8 cellular contexts compared by ENCODE assay signal in genomic region chr16:10941127-10941933, GRCh38. TPM values are rescaled to one million over a fixed set of nuclear protein-coding genes. Genes with fewer than 3 reads are reported as not detected.
A peak's percentile ranks its signal among the peaks of the same experiment; 100 is the strongest.
DNase-seq lines count a peak whose midpoint lies in the region; ATAC-seq and TF ChIP-seq lines count a peak whose summit lies in the region.

No MANE protein-coding gene starts in this region.

- H3K4me1 Mint-ChIP-seq in Caco-2 (ENCODE audit: low read depth, unreplicated experiment): peaks cover 33% of the 10 kb centered on the region

- H3K27ac Mint-ChIP-seq in Caco-2 (ENCODE audit: unreplicated experiment): peak overlapping the region; percentile 72

- DNase-seq in Caco-2 (no peak), breast epithelium (ENCODE audit: low spot score in 2 of 2) (no peak), DMS114 treated with DMSO at 0.1 percent for 48 hours (lab: John Stamatoyannopoulos, UW; ENCODE audit: unreplicated experiment) (no peak), HuH-7 (ENCODE audit: low spot score) (no peak)
- no peak for DNase-seq in Jurkat, Clone E6-1 (ENCODE audit: low read depth, low spot score)

- H3K9me3 ChIP-seq in Caco-2: no peaks in the 10 kb centered on the region
- no peaks in the 10 kb centered on the region for H3K9me3 ChIP-seq in breast epithelium
- H3K9me3 ChIP-seq in mucosa of rectum (ENCODE audit: control insufficient read depth in 2 of 2, low read length in 2 of 2): no peaks in the 10 kb centered on the region

- no peaks in the 10 kb centered on the region for H3K27me3 Mint-ChIP-seq in Caco-2 (ENCODE audit: insufficient read depth, unreplicated experiment)

- H3K4me3 ChIP-seq in Caco-2 (ENCODE audit: low read depth, low read length): peak overlapping the region; percentile 51
- peak overlapping the region; percentile 69 for H3K4me3 ChIP-seq in Jurkat, Clone E6-1 (ENCODE audit: low read length)
- H3K4me3 ChIP-seq in breast epithelium: peak overlapping the region; percentile 72 to 94 (median 73)
- peak overlapping the region; percentile 71 to 83 for H3K4me3 ChIP-seq in mucosa of rectum (ENCODE audit: low read length in 2 of 2)

- peak overlapping the region; percentile 95 for H3K4me3 Mint-ChIP-seq in Caco-2 (ENCODE audit: unreplicated experiment)

- H3K36me3 Mint-ChIP-seq in Caco-2 (ENCODE audit: insufficient read depth, unreplicated experiment): no peaks in the 10 kb centered on the region

- no peaks in the 10 kb centered on the region for H3K9me3 Mint-ChIP-seq in Caco-2 (ENCODE audit: unreplicated experiment)

- H3K27ac ChIP-seq in breast epithelium: peak overlapping the region; percentile 16 to 84
- no peak overlapping the region for H3K27ac ChIP-seq in mucosa of rectum (ENCODE audit: low read depth in 2 of 2, low read length in 2 of 2)

- H3K9ac ChIP-seq in mucosa of rectum (ENCODE audit: low read depth in 1 of 2, low read length in 2 of 2): peak overlapping the region; percentile 66 to 69

- BruUV-seq in Caco-2 (replicated peaks; lab: Mats Ljungman, UMichigan): no TSS peak

- H3K4me1 ChIP-seq in Caco-2 (peaks cover 24% of the 10 kb centered on the region), breast epithelium (peaks cover 19 to 48% of the 10 kb centered on the region in 2 donors), mucosa of rectum (ENCODE audit: control insufficient read depth in 2 of 2, insufficient read depth in 2 of 2, low read length in 2 of 2) (peaks cover 61 to 64% of the 10 kb centered on the region in 2 donors)

- intact Hi-C loops in Caco-2 (cut with micrococcal nuclease; ENCODE audit: unreplicated experiment): no loop called here
- intact Hi-C loops in breast epithelium (cut with DNase I; ENCODE audit: low total_unique reads): no loop called here

- TF ChIP-seq POLR2A in breast epithelium (IDR thresholded peaks at IDR 0.05): no peak

- no peaks in the 10 kb centered on the region for H3K27me3 ChIP-seq in Caco-2 (replicated peaks; ENCODE audit: control insufficient read depth, insufficient read depth, low read length)
- no peaks in the 10 kb centered on the region for H3K27me3 ChIP-seq in breast epithelium
- H3K27me3 ChIP-seq in mucosa of rectum (ENCODE audit: control insufficient read depth in 2 of 2, insufficient read depth in 2 of 2, low read length in 2 of 2): no peaks in the 10 kb centered on the region

- POLR2A ChIA-PET in Caco-2 (lab: Charles Lee): interaction anchor here (0.6 kb wide), 1 partner anchor 14 kb away, joined by 3 read pairs; no protein-coding TSS in a partner anchor

- TF ChIP-seq CTCF in Caco-2 (IDR thresholded peaks at IDR 0.05; ENCODE audit: insufficient read depth in 1 of 2, low read depth in 1 of 2, low read length in 1 of 2, severe bottlenecking in 1 of 2, unreplicated experiment in 1 of 2) (no peak), breast epithelium (IDR thresholded peaks at IDR 0.05) (no peak)

- H3K36me3 ChIP-seq in Caco-2 (ENCODE audit: control insufficient read depth, insufficient read depth, low read length) (peaks cover 3% of the 10 kb centered on the region), breast epithelium (no peaks in the 10 kb centered on the region), mucosa of rectum (ENCODE audit: control insufficient read depth in 2 of 2, insufficient read depth in 2 of 2, low read length in 2 of 2) (no peaks in the 10 kb centered on the region)

- CTCF ChIA-PET in Caco-2 (lab: Charles Lee): interaction anchor here (1.3 kb wide), 1 partner anchor 11 kb away, joined by 3 read pairs; no protein-coding TSS in a partner anchor

- ATAC-seq in HG02973 (IDR thresholded peaks at IDR 0.05; ENCODE audit: unreplicated experiment) (no peak), HG02981 (IDR thresholded peaks at IDR 0.05; ENCODE audit: unreplicated experiment) (no peak)

RNA-seq across cellular contexts. Expression of gene DEXI, which starts 0.9 kb away (rescaled TPM):
- total RNA-seq in Caco-2 (2022) (23.0 and 23.7 TPM in 2 replicates), breast epithelium (10 to 100 TPM; 50.3 to 88.5 (median 52.8) TPM)
- 53.9 TPM for polyA plus RNA-seq in Jurkat, Clone E6-1 (2012; ENCODE audit: insufficient read depth, insufficient read length)

RNA-seq across cellular contexts. Expression of gene CLEC16A, which starts 3.0 kb away (rescaled TPM):
- total RNA-seq in Caco-2 (2022): 27.0 and 27.9 TPM in 2 replicates
- polyA plus RNA-seq in Jurkat, Clone E6-1 (2012; ENCODE audit: insufficient read depth, insufficient read length): 10.0 TPM
- 10 to 100 TPM; 20.0 to 35.3 (median 33.1) TPM for total RNA-seq in breast epithelium

Comparison
In these comparisons a context has a peak if more than half of its experiments do, and no peak if none do; other contexts are left out.
1. H3K27ac ChIP-seq: peak in breast epithelium (2 of 2); none in mucosa of rectum (0 of 2).
2. Peak in every context shown above with its lines, with median percentiles within 50 percentile points of each other: H3K4me3 ChIP-seq.